Comparison of ENCODE assay signal across 23 cellular contexts in genomic region chr2:150020221-150020620, GRCh38.
"Had no signal": no experiment of that assay in that cellular context is flagged by ENCODE, and none has a peak within 500 bp of the region (broad histone marks: within the 10 kb centered on the region; RNA-seq: fewer than 3 reads in every experiment).

No MANE protein-coding gene starts in this region.

- H3K4me2 ChIP-seq: SK-N-SH had no signal

- DNase-seq: IMR-90, Karpas-422, KG1, MG63, NCI-H1092, NCI-H1436, NCI-H187, NCI-H2029, NCI-H2081 treated with DMSO at 0.1 percent for 48 hours, NCI-H2171, NCI-H226, NCI-H446, NCI-H510A, NCI-H524 treated with DMSO at 0.1 percent for 48 hours, NCI-H69, NCI-H774, PC-3, SHP77, SK-N-SH, SW 1271 had no signal

- H3K4me3 ChIP-seq: MG63 had no signal

- ATAC-seq: HepG2, Panc1, PC-3 had no signal

- H3K36me3 ChIP-seq: MG63 had no signal

- H3K9me3 ChIP-seq: MG63, SK-N-SH had no signal

- H3K27ac ChIP-seq: RWPE1 had no signal

- FAIRE-seq: HepG2 had no signal

- H3K9ac ChIP-seq: SK-N-SH had no signal

- H3K27me3 ChIP-seq: MG63 had no signal
